Comparison of ENCODE assay signal across 1 cellular context in genomic region chr14:55581011-55581806, GRCh38.
TF ChIP-seq lines count a peak whose summit lies in the region.

No MANE protein-coding gene starts in this region.

TF ChIP-seq in HepG2, 621 proteins besides CTCF, POLR2A, EP300 and RAD21 (continued from another document and continues in another):
- TF ChIP-seq, protein P1, sequence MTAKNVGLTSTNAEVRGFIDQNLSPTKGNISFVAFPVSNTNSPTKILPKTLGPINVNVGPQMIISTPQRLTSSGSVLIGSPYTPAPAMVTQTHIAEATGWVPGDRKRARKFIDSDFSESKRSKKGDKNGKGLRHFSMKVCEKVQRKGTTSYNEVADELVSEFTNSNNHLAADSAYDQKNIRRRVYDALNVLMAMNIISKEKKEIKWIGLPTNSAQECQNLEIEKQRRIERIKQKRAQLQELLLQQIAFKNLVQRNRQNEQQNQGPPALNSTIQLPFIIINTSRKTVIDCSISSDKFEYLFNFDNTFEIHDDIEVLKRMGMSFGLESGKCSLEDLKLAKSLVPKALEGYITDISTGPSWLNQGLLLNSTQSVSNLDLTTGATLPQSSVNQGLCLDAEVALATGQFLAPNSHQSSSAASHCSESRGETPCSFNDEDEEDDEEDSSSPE (CRISPR knock-in tag; IDR thresholded peaks at IDR 0.05): 0 out of 2 replicates have a peak, but pooled peaks have one; percentile 9
- TF ChIP-seq MLLT10 (CRISPR knock-in tag; IDR thresholded peaks at IDR 0.05) (no peak), SP140L (CRISPR knock-in tag; IDR thresholded peaks at IDR 0.05; ENCODE audit: borderline replicate concordance) (no peak), HDAC2 (CRISPR knock-in tag; IDR thresholded peaks at IDR 0.05) (no peak), HMG20B (CRISPR knock-in tag; conservative IDR thresholded peaks at IDR 0.05) (no peak), HOXA5 (CRISPR knock-in tag; IDR thresholded peaks at IDR 0.05) (no peak), RFXANK (CRISPR knock-in tag; IDR thresholded peaks at IDR 0.05) (no peak), ZBTB38 (CRISPR knock-in tag; IDR thresholded peaks at IDR 0.05) (no peak), PAX8 (CRISPR knock-in tag; IDR thresholded peaks at IDR 0.05; ENCODE audit: borderline replicate concordance) (no peak), ZNF431 (CRISPR knock-in tag; IDR thresholded peaks at IDR 0.05; ENCODE audit: borderline replicate concordance, low read depth) (no peak), TOPORS (CRISPR knock-in tag; IDR thresholded peaks at IDR 0.05) (no peak), MAFK (conservative IDR thresholded peaks at IDR 0.05 in 1 of 2, IDR thresholded peaks at IDR 0.05 in 1 of 2; ENCODE audit: low read length in 2 of 2) (no peak), ZNF468 (CRISPR knock-in tag; IDR thresholded peaks at IDR 0.05) (no peak), ZHX1 (CRISPR knock-in tag; IDR thresholded peaks at IDR 0.05; ENCODE audit: low read depth) (no peak), BCL6 (CRISPR knock-in tag; IDR thresholded peaks at IDR 0.05) (no peak), ZSCAN29 (CRISPR knock-in tag; conservative IDR thresholded peaks at IDR 0.05) (no peak), FOXP4 (CRISPR knock-in tag; IDR thresholded peaks at IDR 0.05) (no peak), RARA (CRISPR knock-in tag; IDR thresholded peaks at IDR 0.05) (no peak), MYNN (CRISPR knock-in tag; IDR thresholded peaks at IDR 0.05; ENCODE audit: low read depth) (no peak), TP53 (CRISPR knock-in tag; conservative IDR thresholded peaks at IDR 0.05) (no peak), ZNF710 (CRISPR knock-in tag; IDR thresholded peaks at IDR 0.05; ENCODE audit: borderline replicate concordance) (peak; percentile 37; the same call in 1 of the 2 replicates), NR1H2 (CRISPR knock-in tag; IDR thresholded peaks at IDR 0.05; ENCODE audit: borderline replicate concordance, low read depth) (no peak), BHLHE40 (IDR thresholded peaks at IDR 0.05; ENCODE audit: low read length) (no peak), SAP130 (CRISPR knock-in tag; IDR thresholded peaks at IDR 0.05; ENCODE audit: low read depth) (peak; percentile 59), SATB2 (CRISPR knock-in tag; IDR thresholded peaks at IDR 0.05) (no peak), ZNF34 (CRISPR knock-in tag; IDR thresholded peaks at IDR 0.05; ENCODE audit: borderline replicate concordance) (no peak), KLF6 (CRISPR knock-in tag; IDR thresholded peaks at IDR 0.05) (no peak), ZNF232 (CRISPR knock-in tag; IDR thresholded peaks at IDR 0.05; ENCODE audit: borderline replicate concordance) (no peak), ZNF75D (CRISPR knock-in tag; IDR thresholded peaks at IDR 0.05; ENCODE audit: borderline replicate concordance) (no peak), ZNF879 (CRISPR knock-in tag; IDR thresholded peaks at IDR 0.05) (no peak), MAFF (IDR thresholded peaks at IDR 0.05; ENCODE audit: low read depth, low read length) (no peak), FOXO1 (CRISPR knock-in tag; IDR thresholded peaks at IDR 0.05) (no peak), KDM2A (CRISPR knock-in tag; IDR thresholded peaks at IDR 0.05; ENCODE audit: borderline replicate concordance, low read depth) (no peak), TRAFD1 (CRISPR knock-in tag; IDR thresholded peaks at IDR 0.05; ENCODE audit: borderline replicate concordance) (no peak), ZSCAN12 (CRISPR knock-in tag; IDR thresholded peaks at IDR 0.05) (no peak), ZNF292 (CRISPR knock-in tag; IDR thresholded peaks at IDR 0.05; ENCODE audit: borderline replicate concordance, low read depth) (no peak), LBX2 (CRISPR knock-in tag; IDR thresholded peaks at IDR 0.05; ENCODE audit: borderline replicate concordance) (no peak), MED1 (CRISPR knock-in tag; IDR thresholded peaks at IDR 0.05) (no peak), ATF6 (CRISPR knock-in tag; conservative IDR thresholded peaks at IDR 0.05) (no peak), HMGA1 (CRISPR knock-in tag; conservative IDR thresholded peaks at IDR 0.05) (no peak), ADNP (CRISPR knock-in tag; IDR thresholded peaks at IDR 0.05) (no peak), FOXK2 (IDR thresholded peaks at IDR 0.05) (no peak)
- TF ChIP-seq, protein P2, sequence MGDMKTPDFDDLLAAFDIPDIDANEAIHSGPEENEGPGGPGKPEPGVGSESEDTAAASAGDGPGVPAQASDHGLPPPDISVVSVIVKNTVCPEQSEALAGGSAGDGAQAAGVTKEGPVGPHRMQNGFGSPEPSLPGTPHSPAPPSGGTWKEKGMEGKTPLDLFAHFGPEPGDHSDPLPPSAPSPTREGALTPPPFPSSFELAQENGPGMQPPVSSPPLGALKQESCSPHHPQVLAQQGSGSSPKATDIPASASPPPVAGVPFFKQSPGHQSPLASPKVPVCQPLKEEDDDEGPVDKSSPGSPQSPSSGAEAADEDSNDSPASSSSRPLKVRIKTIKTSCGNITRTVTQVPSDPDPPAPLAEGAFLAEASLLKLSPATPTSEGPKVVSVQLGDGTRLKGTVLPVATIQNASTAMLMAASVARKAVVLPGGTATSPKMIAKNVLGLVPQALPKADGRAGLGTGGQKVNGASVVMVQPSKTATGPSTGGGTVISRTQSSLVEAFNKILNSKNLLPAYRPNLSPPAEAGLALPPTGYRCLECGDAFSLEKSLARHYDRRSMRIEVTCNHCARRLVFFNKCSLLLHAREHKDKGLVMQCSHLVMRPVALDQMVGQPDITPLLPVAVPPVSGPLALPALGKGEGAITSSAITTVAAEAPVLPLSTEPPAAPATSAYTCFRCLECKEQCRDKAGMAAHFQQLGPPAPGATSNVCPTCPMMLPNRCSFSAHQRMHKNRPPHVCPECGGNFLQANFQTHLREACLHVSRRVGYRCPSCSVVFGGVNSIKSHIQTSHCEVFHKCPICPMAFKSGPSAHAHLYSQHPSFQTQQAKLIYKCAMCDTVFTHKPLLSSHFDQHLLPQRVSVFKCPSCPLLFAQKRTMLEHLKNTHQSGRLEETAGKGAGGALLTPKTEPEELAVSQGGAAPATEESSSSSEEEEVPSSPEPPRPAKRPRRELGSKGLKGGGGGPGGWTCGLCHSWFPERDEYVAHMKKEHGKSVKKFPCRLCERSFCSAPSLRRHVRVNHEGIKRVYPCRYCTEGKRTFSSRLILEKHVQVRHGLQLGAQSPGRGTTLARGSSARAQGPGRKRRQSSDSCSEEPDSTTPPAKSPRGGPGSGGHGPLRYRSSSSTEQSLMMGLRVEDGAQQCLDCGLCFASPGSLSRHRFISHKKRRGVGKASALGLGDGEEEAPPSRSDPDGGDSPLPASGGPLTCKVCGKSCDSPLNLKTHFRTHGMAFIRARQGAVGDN (CRISPR knock-in tag; IDR thresholded peaks at IDR 0.05): peak; percentile 74; the same call in 1 of the 2 replicates
- TF ChIP-seq, protein P3, sequence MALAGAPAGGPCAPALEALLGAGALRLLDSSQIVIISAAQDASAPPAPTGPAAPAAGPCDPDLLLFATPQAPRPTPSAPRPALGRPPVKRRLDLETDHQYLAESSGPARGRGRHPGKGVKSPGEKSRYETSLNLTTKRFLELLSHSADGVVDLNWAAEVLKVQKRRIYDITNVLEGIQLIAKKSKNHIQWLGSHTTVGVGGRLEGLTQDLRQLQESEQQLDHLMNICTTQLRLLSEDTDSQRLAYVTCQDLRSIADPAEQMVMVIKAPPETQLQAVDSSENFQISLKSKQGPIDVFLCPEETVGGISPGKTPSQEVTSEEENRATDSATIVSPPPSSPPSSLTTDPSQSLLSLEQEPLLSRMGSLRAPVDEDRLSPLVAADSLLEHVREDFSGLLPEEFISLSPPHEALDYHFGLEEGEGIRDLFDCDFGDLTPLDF (CRISPR knock-in tag; IDR thresholded peaks at IDR 0.05): no peak
- TF ChIP-seq, protein P4, sequence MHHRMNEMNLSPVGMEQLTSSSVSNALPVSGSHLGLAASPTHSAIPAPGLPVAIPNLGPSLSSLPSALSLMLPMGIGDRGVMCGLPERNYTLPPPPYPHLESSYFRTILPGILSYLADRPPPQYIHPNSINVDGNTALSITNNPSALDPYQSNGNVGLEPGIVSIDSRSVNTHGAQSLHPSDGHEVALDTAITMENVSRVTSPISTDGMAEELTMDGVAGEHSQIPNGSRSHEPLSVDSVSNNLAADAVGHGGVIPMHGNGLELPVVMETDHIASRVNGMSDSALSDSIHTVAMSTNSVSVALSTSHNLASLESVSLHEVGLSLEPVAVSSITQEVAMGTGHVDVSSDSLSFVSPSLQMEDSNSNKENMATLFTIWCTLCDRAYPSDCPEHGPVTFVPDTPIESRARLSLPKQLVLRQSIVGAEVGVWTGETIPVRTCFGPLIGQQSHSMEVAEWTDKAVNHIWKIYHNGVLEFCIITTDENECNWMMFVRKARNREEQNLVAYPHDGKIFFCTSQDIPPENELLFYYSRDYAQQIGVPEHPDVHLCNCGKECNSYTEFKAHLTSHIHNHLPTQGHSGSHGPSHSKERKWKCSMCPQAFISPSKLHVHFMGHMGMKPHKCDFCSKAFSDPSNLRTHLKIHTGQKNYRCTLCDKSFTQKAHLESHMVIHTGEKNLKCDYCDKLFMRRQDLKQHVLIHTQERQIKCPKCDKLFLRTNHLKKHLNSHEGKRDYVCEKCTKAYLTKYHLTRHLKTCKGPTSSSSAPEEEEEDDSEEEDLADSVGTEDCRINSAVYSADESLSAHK (CRISPR knock-in tag; IDR thresholded peaks at IDR 0.05; ENCODE audit: borderline replicate concordance): no peak
